Comparison of ENCODE assay signal across 8 cellular contexts in the genomic region with DNA sequence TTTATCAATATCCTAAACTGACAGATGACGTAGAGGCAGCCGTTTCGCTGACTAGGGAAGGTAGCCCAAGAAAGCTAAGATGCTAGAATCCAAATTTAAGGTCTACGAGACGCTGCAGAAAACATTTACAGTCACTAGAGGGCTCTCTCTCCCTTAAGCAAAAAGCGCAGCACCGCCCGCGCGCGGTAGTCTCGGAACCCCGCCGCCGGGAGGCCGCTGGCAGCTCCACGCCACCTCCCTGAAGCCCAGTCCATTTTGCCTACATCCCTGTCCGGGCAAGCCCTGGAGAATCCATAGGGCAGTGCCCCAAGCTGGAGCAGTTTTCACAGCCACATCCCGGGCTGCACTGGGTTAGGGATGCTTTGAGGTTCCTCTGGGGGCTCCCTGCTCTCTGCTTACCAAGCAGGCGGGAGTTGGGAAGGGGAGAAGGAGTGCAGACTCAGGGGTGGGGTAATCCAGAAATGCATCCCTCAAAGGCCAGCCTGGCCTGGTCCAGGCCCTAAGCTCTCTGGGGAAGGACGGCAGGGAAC. TPM values are rescaled to one million over a fixed set of nuclear protein-coding genes. Genes with fewer than 3 reads are reported as not detected.
DNase-seq lines count a peak whose midpoint lies in the region; ATAC-seq and TF ChIP-seq lines count a peak whose summit lies in the region.

No MANE protein-coding gene starts in this region.

- H3K27me3 ChIP-seq in H9 (ENCODE audit: insufficient read depth, low read length): peaks cover 25% of the 10 kb centered on the region
- H3K27me3 ChIP-seq in kidney epithelial cell (ENCODE audit: control insufficient read depth, insufficient read depth, low read length): peaks cover 61% of the 10 kb centered on the region

- WGBS in H9 (ENCODE audit: extremely low coverage, insufficient read length, low lambda C conversion rate): no CpG with 5 or more reads among the region's 21 CpGs

- intact Hi-C loops in activated B cell treated with CpG ODN at 0.5 μM for 24 hours (cut with micrococcal nuclease): loop anchor here (1.0 to 5.0 kb wide), 6 partner anchors 76 to 457 kb away; a partner anchor contains a TSS

- peaks cover 23% of the 10 kb centered on the region for H3K23me2 ChIP-seq in H9 (ENCODE audit: insufficient read length, low read depth, low read length, poor library complexity, severe bottlenecking)

- H3K27me3 Mint-ChIP-seq in H9 (ENCODE audit: low read depth): peaks cover 77% of the 10 kb centered on the region
- H3K27me3 Mint-ChIP-seq in activated B cell treated with CpG ODN at 0.5 μM for 24 hours: peaks cover 47% of the 10 kb centered on the region

- no peak overlapping the region for H4K8ac ChIP-seq in H9 (replicated peaks; ENCODE audit: insufficient read length, low read depth, low read length)

- H4K20me1 ChIP-seq in H9 (ENCODE audit: control insufficient read depth, insufficient read depth, insufficient read length): no peaks in the 10 kb centered on the region

- no peak overlapping the region for H3K4me3 ChIP-seq in kidney epithelial cell (ENCODE audit: low read depth, low read length)

- no peak overlapping the region for H4K91ac ChIP-seq in H9 (ENCODE audit: insufficient read length, low read depth, low read length)

- peak; percentile 81 for TF ChIP-seq CTCF in AG09319 (IDR thresholded peaks at IDR 0.05; ENCODE audit: low read depth, low read length)
- peak; percentile 92 for TF ChIP-seq CTCF in H9 (conservative IDR thresholded peaks at IDR 0.05)
- no peak for TF ChIP-seq CTCF in activated B cell treated with CpG ODN at 0.5 μM for 24 hours (IDR thresholded peaks at IDR 0.05)
- TF ChIP-seq CTCF in kidney epithelial cell (IDR thresholded peaks at IDR 0.05; ENCODE audit: insufficient read depth, low read length, poor library complexity, severe bottlenecking): peak; percentile 84

- no peaks in the 10 kb centered on the region for H3K79me1 ChIP-seq in H9 (ENCODE audit: insufficient read depth, low read depth, low read length, poor library complexity, severe bottlenecking)

- H2AK5ac ChIP-seq in H9 (ENCODE audit: insufficient read length, low read length): no peak overlapping the region

- peaks cover 7 to 17% of the 10 kb centered on the region in 2 experiments; a peak in 3 of 4 replicates for H3K4me1 Mint-ChIP-seq in H9
- H3K4me1 Mint-ChIP-seq in activated B cell treated with CpG ODN at 0.5 μM for 24 hours: peaks cover 20% of the 10 kb centered on the region

- no peaks in the 10 kb centered on the region for H3K9me3 ChIP-seq in H9 (ENCODE audit: control insufficient read depth, low read depth, low read length)

- H3K23ac ChIP-seq in H9 (ENCODE audit: insufficient read length, low read depth, low read length): no peak overlapping the region

- no peaks in the 10 kb centered on the region for H3K79me2 ChIP-seq in H9 (ENCODE audit: insufficient read depth, low read length)

- H3K27ac ChIP-seq in H9 (ENCODE audit: insufficient read length, low read depth, low read length): no peak overlapping the region

- H2BK5ac ChIP-seq in H9 (ENCODE audit: insufficient read length, low read length): no peak overlapping the region

- no peaks in the 10 kb centered on the region for H3K9me3 Mint-ChIP-seq in H9
- no peaks in the 10 kb centered on the region for H3K9me3 Mint-ChIP-seq in activated B cell treated with CpG ODN at 0.5 μM for 24 hours

- CTCF ChIA-PET in activated B cell treated with CpG ODN at 0.5 μM for 24 hours (lab: Charles Lee): interaction anchor here (0.8 to 3.2 kb wide), 17 partner anchors 13 to 458 kb away, joined by 3 to 50 read pairs (median 6); no protein-coding TSS in a partner anchor

- peak overlapping the region; percentile 60 to 84 for H3K4me3 Mint-ChIP-seq in H9
- peak overlapping the region; percentile 77 for H3K4me3 Mint-ChIP-seq in activated B cell treated with CpG ODN at 0.5 μM for 24 hours

- peak; percentile 71 for ATAC-seq in activated B cell treated with CpG ODN at 0.5 μM for 24 hours (ENCODE audit: low read depth)
- ATAC-seq in HG02970 (IDR thresholded peaks at IDR 0.05; ENCODE audit: low FRiP score, unreplicated experiment): no peak

- no peak overlapping the region for H3K18ac ChIP-seq in H9 (ENCODE audit: insufficient read length, low read depth, low read length)

- H3K14ac ChIP-seq in H9 (ENCODE audit: insufficient read depth, low read length): no peak overlapping the region

- no peak overlapping the region for H3T11ph ChIP-seq in H9 (ENCODE audit: low read length)

- H3K36me3 ChIP-seq in kidney epithelial cell (ENCODE audit: control insufficient read depth, insufficient read depth, low read length): no peaks in the 10 kb centered on the region

- H2BK15ac ChIP-seq in H9 (ENCODE audit: low read depth, low read length): no peak overlapping the region; the same call in 1 of the 2 replicates

- H2BK120ac ChIP-seq in H9 (ENCODE audit: low read depth, low read length, poor library complexity, severe bottlenecking): no peak overlapping the region

- no peaks in the 10 kb centered on the region; a peak in 1 of 7 replicates for H3K36me3 Mint-ChIP-seq in H9 (ENCODE audit: insufficient read depth in 1 of 3, low read depth in 3 of 3)
- H3K36me3 Mint-ChIP-seq in activated B cell treated with CpG ODN at 0.5 μM for 24 hours (ENCODE audit: low read depth): no peaks in the 10 kb centered on the region

- H3K27ac Mint-ChIP-seq in H9 (no peak overlapping the region; a peak in 1 of 7 replicates), activated B cell treated with CpG ODN at 0.5 μM for 24 hours (no peak overlapping the region)

- no peaks in the 10 kb centered on the region for H3K4me1 ChIP-seq in H9 (ENCODE audit: insufficient read depth, low read length)

- peak overlapping the region; percentile 69 for H3K4me2 ChIP-seq in H9 (ENCODE audit: insufficient read depth, insufficient read length, low read length)

- H3K56ac ChIP-seq in H9 (ENCODE audit: insufficient read length, low read depth, low read length): no peak overlapping the region

- H2BK20ac ChIP-seq in H9 (ENCODE audit: low read depth, low read length, poor library complexity, severe bottlenecking): no peak overlapping the region

- POLR2A ChIA-PET in activated B cell treated with CpG ODN at 0.5 μM for 24 hours (lab: Charles Lee): interaction anchor here (0.6 to 1.9 kb wide), 2 partner anchors 76 to 330 kb away, joined by 4 to 7 read pairs; no protein-coding TSS in a partner anchor

- no peak overlapping the region for H4K5ac ChIP-seq in H9 (ENCODE audit: insufficient read length, low read depth, low read length)

- no peak overlapping the region for H2BK12ac ChIP-seq in H9 (ENCODE audit: insufficient read length, low read depth, low read length)

- H2AFZ ChIP-seq in H9 (ENCODE audit: low read length): peak overlapping the region; percentile 9

- DNase-seq in AG09319 (ENCODE audit: extremely low read depth, low read depth) (peak; percentile 36), H9 (peak; percentile 81), NCI-H345 (lab: John Stamatoyannopoulos, UW) (peak; percentile 96), activated B cell treated with CpG ODN at 0.5 μM for 24 hours (peak; percentile 54), cerebellar cortex (ENCODE audit: low spot score) (peak; percentile 89), kidney epithelial cell (ENCODE audit: low read depth) (peak; percentile 5)
- DNase-seq in stimulated activated CD4-positive, alpha-beta T cell treated with anti-CD3 and anti-CD28 coated beads, Interleukin-1b, Interleukin-23, amount 100 ng/mL, for 4 hours (ENCODE audit: low read depth in 2 of 2): peak; percentile 57 to 59

- H3K9ac ChIP-seq in H9 (ENCODE audit: extremely low read depth, insufficient read length, low read length): no peak overlapping the region

- H3K4ac ChIP-seq in H9 (ENCODE audit: low read depth, low read length): no peak overlapping the region

RNA-seq across cellular contexts. Expression of a gene that starts 1.5 kb away (rescaled TPM):
- total RNA-seq in H9 (2021) (6.4 and 6.9 TPM in 2 replicates), activated B cell treated with CpG ODN at 0.5 μM for 24 hours (not detected in 2 replicates), kidney epithelial cell (1.3 and 2.1 TPM in 2 replicates)

Comparison
In these comparisons a context has a peak if more than half of its experiments do, and no peak if none do; other contexts are left out.
1. DNase-seq: peak in every context shown above with its lines; median percentile 96 in NCI-H345; 89 in cerebellar cortex; 81 in H9; 58 in stimulated activated CD4-positive, alpha-beta T cell treated with anti-CD3 and anti-CD28 coated beads, Interleukin-1b, Interleukin-23, amount 100 ng/mL, for 4 hours; 54 in activated B cell treated with CpG ODN at 0.5 μM for 24 hours; 36 in AG09319; 5 in kidney epithelial cell.